9 cellular contexts compared by ENCODE assay signal in genomic region chr5:126002222-126002897, GRCh38.
DNase-seq lines count a peak whose midpoint lies in the region; ATAC-seq and TF ChIP-seq lines count a peak whose summit lies in the region.
"Had no signal": no experiment of that assay in that cellular context is flagged by ENCODE, and none has a peak within 500 bp of the region (broad histone marks: within the 10 kb centered on the region; RNA-seq: fewer than 3 reads in every experiment).

No MANE protein-coding gene starts in this region.

- H3F3A ChIP-seq in GM23338 (replicated peaks; ENCODE audit: low read depth), result no peaks in the 10 kb centered on the region

- ATAC-seq in GM23338 (no peak), gastrocnemius medialis (peak; percentile 68 to 81), HG02798 (IDR thresholded peaks at IDR 0.05; ENCODE audit: poor library complexity, unreplicated experiment) (no peak)
- ATAC-seq: effector memory CD8-positive, alpha-beta T cell had no signal

- H3K9me2 ChIP-seq in GM23338 (ENCODE audit: insufficient read depth), result peaks cover 3% of the 10 kb centered on the region; the same call in 1 of the 2 replicates

- no peak for TF ChIP-seq POLR2A in gastrocnemius medialis (IDR thresholded peaks at IDR 0.05)

- H3K79me2 ChIP-seq in GM23338 (replicated peaks; ENCODE audit: insufficient read depth), result no peaks in the 10 kb centered on the region

- in situ Hi-C loops in gastrocnemius medialis (cut with MboI; ENCODE audit: low sequenced_read_pairs in 4 of 4), result no loop called here
- in situ Hi-C loops in GM13977 (cut with MboI; ENCODE audit: low pct_unique_long_range_greater_than_20kb, low sequenced_read_pairs, unreplicated experiment), result no loop called here

- no peak overlapping the region for H3K4me3 ChIP-seq in GM23338
- no peak overlapping the region for H3K4me3 ChIP-seq in left ventricle myocardium inferior
- no peak overlapping the region for H3K4me3 ChIP-seq in gastrocnemius medialis

- peaks cover 3% of the 10 kb centered on the region; the same call in 1 of the 3 replicates for H3K9me3 Mint-ChIP-seq in GM23338
- no peaks in the 10 kb centered on the region for H3K9me3 Mint-ChIP-seq in activated CD4-positive, alpha-beta memory T cell treated with anti-CD3 and anti-CD28 coated beads, Interleukin-2, amount 10 ng/mL, durations not matched to agents 7 days and 5 days

- no peak overlapping the region for H3K4me3 Mint-ChIP-seq in GM23338
- H3K4me3 Mint-ChIP-seq in activated CD4-positive, alpha-beta memory T cell treated with anti-CD3 and anti-CD28 coated beads, Interleukin-2, amount 10 ng/mL, durations not matched to agents 7 days and 5 days, result no peak overlapping the region
- H3K4me3 Mint-ChIP-seq: effector memory CD8-positive, alpha-beta T cell had no signal

- intact Hi-C loops in left ventricle myocardium inferior (cut with micrococcal nuclease), result no loop called here
- intact Hi-C loops in gastrocnemius medialis (cut with DNase I; ENCODE audit: low total_unique reads), result no loop called here

- H3K27me3 ChIP-seq in GM23338 (ENCODE audit: insufficient read depth), result no peaks in the 10 kb centered on the region
- no peaks in the 10 kb centered on the region for H3K27me3 ChIP-seq in left ventricle myocardium inferior (ENCODE audit: low read depth)
- H3K27me3 ChIP-seq in gastrocnemius medialis, result no peaks in the 10 kb centered on the region

- no peaks in the 10 kb centered on the region for H4K20me1 ChIP-seq in GM23338 (replicated peaks; ENCODE audit: insufficient read depth)

- DNase-seq in GM23338 (ENCODE audit: low spot score), result no peak
- DNase-seq in amniotic epithelial cell (ENCODE audit: low read depth), result peak; percentile 87
- DNase-seq in left ventricle myocardium inferior, result peak; percentile 65
- peak; percentile 33 to 35 for DNase-seq in gastrocnemius medialis
- DNase-seq in GM13977 (ENCODE audit: low spot score), result no peak
- no peak for DNase-seq in COLO668 (lab: John Stamatoyannopoulos, UW; ENCODE audit: unreplicated experiment)
- DNase-seq in activated CD4-positive, alpha-beta memory T cell treated with anti-CD3 and anti-CD28 coated beads, Interleukin-2, amount 10 ng/mL, durations not matched to agents 7 days and 5 days, result no peak
- DNase-seq: effector memory CD8-positive, alpha-beta T cell had no signal

- no peaks in the 10 kb centered on the region for H3K36me3 ChIP-seq in GM23338 (ENCODE audit: insufficient read depth)
- no peaks in the 10 kb centered on the region for H3K36me3 ChIP-seq in left ventricle myocardium inferior
- no peaks in the 10 kb centered on the region for H3K36me3 ChIP-seq in gastrocnemius medialis

- H3K9me3 ChIP-seq in left ventricle myocardium inferior (replicated peaks) (no peaks in the 10 kb centered on the region), gastrocnemius medialis (no peaks in the 10 kb centered on the region)

- H3K4me1 ChIP-seq in GM23338 (ENCODE audit: insufficient read depth), result peaks cover 7% of the 10 kb centered on the region
- H3K4me1 ChIP-seq in left ventricle myocardium inferior, result peaks cover 42% of the 10 kb centered on the region
- H3K4me1 ChIP-seq in gastrocnemius medialis, result no peaks in the 10 kb centered on the region

- peak overlapping the region; percentile 99 for H2AFZ ChIP-seq in GM23338

- CTCF ChIA-PET in activated CD4-positive, alpha-beta memory T cell treated with anti-CD3 and anti-CD28 coated beads, Interleukin-2, amount 10 ng/mL, durations not matched to agents 7 days and 5 days (lab: Charles Lee), result no interaction called here

- POLR2A ChIA-PET in activated CD4-positive, alpha-beta memory T cell treated with anti-CD3 and anti-CD28 coated beads, Interleukin-2, amount 10 ng/mL, durations not matched to agents 7 days and 5 days (lab: Charles Lee), result no interaction called here

- H3K27ac ChIP-seq in GM23338 (ENCODE audit: low read depth) (no peak overlapping the region), left ventricle myocardium inferior (replicated peaks) (peak overlapping the region; percentile 74), gastrocnemius medialis (no peak overlapping the region)

- no peak for TF ChIP-seq CTCF in GM23338 (conservative IDR thresholded peaks at IDR 0.05; ENCODE audit: low read depth in 2 of 2)
- TF ChIP-seq CTCF in left ventricle myocardium inferior (IDR thresholded peaks at IDR 0.05; ENCODE audit: borderline replicate concordance), result no peak
- no peak for TF ChIP-seq CTCF in gastrocnemius medialis (IDR thresholded peaks at IDR 0.05 in 4 of 5, conservative IDR thresholded peaks at IDR 0.05 in 1 of 5)
- TF ChIP-seq CTCF in GM13977 (IDR thresholded peaks at IDR 0.05; ENCODE audit: extremely low read depth, insufficient read depth, missing control alignments), result no peak

- no peak overlapping the region for H3K4me2 ChIP-seq in GM23338

- no peak overlapping the region for H3K27ac Mint-ChIP-seq in GM23338
- H3K27ac Mint-ChIP-seq in activated CD4-positive, alpha-beta memory T cell treated with anti-CD3 and anti-CD28 coated beads, Interleukin-2, amount 10 ng/mL, durations not matched to agents 7 days and 5 days, result no peak overlapping the region
- H3K27ac Mint-ChIP-seq: effector memory CD8-positive, alpha-beta T cell had no signal

- H3K36me3 Mint-ChIP-seq in GM23338 (ENCODE audit: low read depth), result no peaks in the 10 kb centered on the region
- H3K36me3 Mint-ChIP-seq in activated CD4-positive, alpha-beta memory T cell treated with anti-CD3 and anti-CD28 coated beads, Interleukin-2, amount 10 ng/mL, durations not matched to agents 7 days and 5 days (ENCODE audit: low read depth), result no peaks in the 10 kb centered on the region

- H3K27me3 Mint-ChIP-seq in GM23338 (ENCODE audit: insufficient read depth, low read depth, poor library complexity), result peaks cover 4% of the 10 kb centered on the region
- H3K27me3 Mint-ChIP-seq in activated CD4-positive, alpha-beta memory T cell treated with anti-CD3 and anti-CD28 coated beads, Interleukin-2, amount 10 ng/mL, durations not matched to agents 7 days and 5 days, result no peaks in the 10 kb centered on the region
- H3K27me3 Mint-ChIP-seq: effector memory CD8-positive, alpha-beta T cell had no signal

- peaks cover 8% of the 10 kb centered on the region; the same call in 2 of the 3 replicates for H3K4me1 Mint-ChIP-seq in GM23338
- H3K4me1 Mint-ChIP-seq in activated CD4-positive, alpha-beta memory T cell treated with anti-CD3 and anti-CD28 coated beads, Interleukin-2, amount 10 ng/mL, durations not matched to agents 7 days and 5 days, result no peaks in the 10 kb centered on the region

TF ChIP-seq in GM23338, 12 proteins besides CTCF, POLR2A, EP300 and RAD21 (continues in another document):
- TF ChIP-seq NANOG (IDR thresholded peaks at IDR 0.05; ENCODE audit: borderline replicate concordance), result no peak
- no peak for TF ChIP-seq STAT1 (IDR thresholded peaks at IDR 0.05; ENCODE audit: unreplicated experiment)
- TF ChIP-seq ZNF462 (CRISPR knock-in tag; IDR thresholded peaks at IDR 0.05), result no peak

Comparison
In these comparisons a context has a peak if more than half of its experiments do, and no peak if none do; other contexts are left out.
1. ATAC-seq: peak in gastrocnemius medialis (2 of 2); none in GM23338 (single experiment) and HG02798 (single experiment).
2. DNase-seq: peak in amniotic epithelial cell (single experiment), left ventricle myocardium inferior (single experiment) and gastrocnemius medialis (2 of 2); none in GM23338 (single experiment), GM13977 (single experiment), COLO668 (single experiment) and activated CD4-positive, alpha-beta memory T cell treated with anti-CD3 and anti-CD28 coated beads, Interleukin-2, amount 10 ng/mL, durations not matched to agents 7 days and 5 days (single experiment).